ENCODE assay signal across 1 cellular context in the genomic region with DNA sequence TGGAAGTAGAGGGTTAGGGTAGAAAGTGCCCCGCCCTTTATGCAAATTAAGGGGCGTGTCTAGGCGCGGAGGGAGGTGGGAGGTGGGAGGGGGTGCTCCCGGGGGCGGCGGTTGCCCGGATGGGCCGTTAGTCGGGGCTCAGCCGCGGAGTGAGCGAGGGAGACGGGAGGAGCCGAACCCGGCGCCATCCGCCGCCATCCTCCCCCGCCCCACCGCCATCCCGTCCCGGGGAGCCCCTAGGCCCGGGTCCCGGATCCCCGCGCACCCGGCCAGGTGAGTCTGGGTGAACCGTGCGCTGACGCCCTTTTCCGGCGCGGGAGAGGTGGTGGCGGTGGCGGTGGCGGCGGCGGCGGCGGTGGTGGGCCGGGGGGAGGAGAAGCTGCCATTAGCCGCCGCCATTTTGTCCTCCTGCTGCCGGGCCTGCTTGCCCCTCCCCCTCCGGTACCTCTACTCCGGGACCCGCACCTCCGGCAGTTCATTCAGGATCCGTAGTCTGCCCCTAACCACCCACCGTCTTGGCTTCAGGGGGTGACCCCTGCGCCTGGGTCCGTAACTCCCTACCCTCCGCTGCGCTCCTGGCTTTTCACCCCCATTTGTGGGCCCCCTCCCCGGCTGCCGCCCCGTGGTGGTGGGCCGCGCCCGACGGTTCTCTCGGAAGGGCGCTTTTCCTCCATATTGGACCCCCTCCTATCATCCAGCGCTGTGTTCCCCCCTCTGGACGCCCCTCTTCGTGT.
TF ChIP-seq lines count a peak whose summit lies in the region.

A gene (plus strand): TSS at position 130 of the 734 bp plus-strand sequence. CDS start 2,075 bp downstream, outside the sequence.

TF ChIP-seq in HepG2, 621 proteins besides CTCF, POLR2A, EP300 and RAD21 (continued from another document and continues in another):
- TF ChIP-seq, protein P1, sequence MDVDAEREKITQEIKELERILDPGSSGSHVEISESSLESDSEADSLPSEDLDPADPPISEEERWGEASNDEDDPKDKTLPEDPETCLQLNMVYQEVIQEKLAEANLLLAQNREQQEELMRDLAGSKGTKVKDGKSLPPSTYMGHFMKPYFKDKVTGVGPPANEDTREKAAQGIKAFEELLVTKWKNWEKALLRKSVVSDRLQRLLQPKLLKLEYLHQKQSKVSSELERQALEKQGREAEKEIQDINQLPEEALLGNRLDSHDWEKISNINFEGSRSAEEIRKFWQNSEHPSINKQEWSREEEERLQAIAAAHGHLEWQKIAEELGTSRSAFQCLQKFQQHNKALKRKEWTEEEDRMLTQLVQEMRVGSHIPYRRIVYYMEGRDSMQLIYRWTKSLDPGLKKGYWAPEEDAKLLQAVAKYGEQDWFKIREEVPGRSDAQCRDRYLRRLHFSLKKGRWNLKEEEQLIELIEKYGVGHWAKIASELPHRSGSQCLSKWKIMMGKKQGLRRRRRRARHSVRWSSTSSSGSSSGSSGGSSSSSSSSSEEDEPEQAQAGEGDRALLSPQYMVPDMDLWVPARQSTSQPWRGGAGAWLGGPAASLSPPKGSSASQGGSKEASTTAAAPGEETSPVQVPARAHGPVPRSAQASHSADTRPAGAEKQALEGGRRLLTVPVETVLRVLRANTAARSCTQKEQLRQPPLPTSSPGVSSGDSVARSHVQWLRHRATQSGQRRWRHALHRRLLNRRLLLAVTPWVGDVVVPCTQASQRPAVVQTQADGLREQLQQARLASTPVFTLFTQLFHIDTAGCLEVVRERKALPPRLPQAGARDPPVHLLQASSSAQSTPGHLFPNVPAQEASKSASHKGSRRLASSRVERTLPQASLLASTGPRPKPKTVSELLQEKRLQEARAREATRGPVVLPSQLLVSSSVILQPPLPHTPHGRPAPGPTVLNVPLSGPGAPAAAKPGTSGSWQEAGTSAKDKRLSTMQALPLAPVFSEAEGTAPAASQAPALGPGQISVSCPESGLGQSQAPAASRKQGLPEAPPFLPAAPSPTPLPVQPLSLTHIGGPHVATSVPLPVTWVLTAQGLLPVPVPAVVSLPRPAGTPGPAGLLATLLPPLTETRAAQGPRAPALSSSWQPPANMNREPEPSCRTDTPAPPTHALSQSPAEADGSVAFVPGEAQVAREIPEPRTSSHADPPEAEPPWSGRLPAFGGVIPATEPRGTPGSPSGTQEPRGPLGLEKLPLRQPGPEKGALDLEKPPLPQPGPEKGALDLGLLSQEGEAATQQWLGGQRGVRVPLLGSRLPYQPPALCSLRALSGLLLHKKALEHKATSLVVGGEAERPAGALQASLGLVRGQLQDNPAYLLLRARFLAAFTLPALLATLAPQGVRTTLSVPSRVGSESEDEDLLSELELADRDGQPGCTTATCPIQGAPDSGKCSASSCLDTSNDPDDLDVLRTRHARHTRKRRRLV (CRISPR knock-in tag; IDR thresholded peaks at IDR 0.05), result peak; percentile 21
- TF ChIP-seq, protein P2, sequence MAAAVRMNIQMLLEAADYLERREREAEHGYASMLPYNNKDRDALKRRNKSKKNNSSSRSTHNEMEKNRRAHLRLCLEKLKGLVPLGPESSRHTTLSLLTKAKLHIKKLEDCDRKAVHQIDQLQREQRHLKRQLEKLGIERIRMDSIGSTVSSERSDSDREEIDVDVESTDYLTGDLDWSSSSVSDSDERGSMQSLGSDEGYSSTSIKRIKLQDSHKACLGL (CRISPR knock-in tag; IDR thresholded peaks at IDR 0.05), result no peak
- TF ChIP-seq ZNF703 (CRISPR knock-in tag; IDR thresholded peaks at IDR 0.05; ENCODE audit: borderline replicate concordance) (no peak; the same call in 1 of the 2 replicates), SALL1 (CRISPR knock-in tag; IDR thresholded peaks at IDR 0.05) (peak; percentile 76; the same call in 1 of the 2 replicates), FOXA1 (IDR thresholded peaks at IDR 0.05) (no peak), FOXA1 (CRISPR knock-in tag; IDR thresholded peaks at IDR 0.05) (no peak), TBP (CRISPR knock-in tag; IDR thresholded peaks at IDR 0.05) (no peak), NKX3-1 (CRISPR knock-in tag; IDR thresholded peaks at IDR 0.05) (no peak), ZNF589 (CRISPR knock-in tag; conservative IDR thresholded peaks at IDR 0.05) (no peak; the same call in 1 of the 2 replicates), ERF (CRISPR knock-in tag; IDR thresholded peaks at IDR 0.05) (peak; percentile 68; the same call in 1 of the 2 replicates), SMAD1 (CRISPR knock-in tag; IDR thresholded peaks at IDR 0.05; ENCODE audit: borderline replicate concordance, low read depth) (peak; percentile 30; the same call in 1 of the 2 replicates), PHF8 (CRISPR knock-in tag; IDR thresholded peaks at IDR 0.05) (peak; percentile 62; the same call in 1 of the 2 replicates), SKI (IDR thresholded peaks at IDR 0.05; ENCODE audit: partially characterized antibody) (peak; percentile 45), ZC3H4 (CRISPR knock-in tag; IDR thresholded peaks at IDR 0.05; ENCODE audit: borderline replicate concordance) (no peak), MTA3 (CRISPR knock-in tag; IDR thresholded peaks at IDR 0.05) (no peak), ZBTB3 (CRISPR knock-in tag; IDR thresholded peaks at IDR 0.05; ENCODE audit: borderline replicate concordance, low read depth) (no peak)
- TF ChIP-seq, protein P3, sequence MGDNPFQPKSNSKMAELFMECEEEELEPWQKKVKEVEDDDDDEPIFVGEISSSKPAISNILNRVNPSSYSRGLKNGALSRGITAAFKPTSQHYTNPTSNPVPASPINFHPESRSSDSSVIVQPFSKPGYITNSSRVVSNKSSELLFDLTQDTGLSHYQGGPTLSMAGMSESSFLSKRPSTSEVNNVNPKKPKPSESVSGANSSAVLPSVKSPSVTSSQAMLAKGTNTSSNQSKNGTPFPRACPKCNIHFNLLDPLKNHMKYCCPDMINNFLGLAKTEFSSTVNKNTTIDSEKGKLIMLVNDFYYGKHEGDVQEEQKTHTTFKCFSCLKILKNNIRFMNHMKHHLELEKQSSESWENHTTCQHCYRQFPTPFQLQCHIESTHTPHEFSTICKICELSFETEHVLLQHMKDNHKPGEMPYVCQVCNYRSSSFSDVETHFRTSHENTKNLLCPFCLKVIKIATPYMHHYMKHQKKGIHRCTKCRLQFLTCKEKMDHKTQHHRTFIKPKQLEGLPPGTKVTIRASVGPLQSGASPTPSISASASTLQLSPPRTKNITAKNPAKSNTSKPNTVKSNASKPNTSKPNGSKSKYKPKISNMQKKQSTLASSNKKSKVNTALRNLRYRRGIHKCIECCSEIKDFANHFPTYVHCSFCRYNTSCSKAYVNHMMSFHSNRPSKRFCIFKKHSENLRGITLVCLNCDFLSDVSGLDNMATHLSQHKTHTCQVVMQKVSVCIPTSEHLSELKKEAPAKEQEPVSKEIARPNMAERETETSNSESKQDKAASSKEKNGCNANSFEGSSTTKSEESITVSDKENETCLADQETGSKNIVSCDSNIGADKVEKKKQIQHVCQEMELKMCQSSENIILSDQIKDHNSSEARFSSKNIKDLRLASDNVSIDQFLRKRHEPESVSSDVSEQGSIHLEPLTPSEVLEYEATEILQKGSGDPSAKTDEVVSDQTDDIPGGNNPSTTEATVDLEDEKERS (CRISPR knock-in tag; IDR thresholded peaks at IDR 0.05), result no peak
- TF ChIP-seq, protein P4, sequence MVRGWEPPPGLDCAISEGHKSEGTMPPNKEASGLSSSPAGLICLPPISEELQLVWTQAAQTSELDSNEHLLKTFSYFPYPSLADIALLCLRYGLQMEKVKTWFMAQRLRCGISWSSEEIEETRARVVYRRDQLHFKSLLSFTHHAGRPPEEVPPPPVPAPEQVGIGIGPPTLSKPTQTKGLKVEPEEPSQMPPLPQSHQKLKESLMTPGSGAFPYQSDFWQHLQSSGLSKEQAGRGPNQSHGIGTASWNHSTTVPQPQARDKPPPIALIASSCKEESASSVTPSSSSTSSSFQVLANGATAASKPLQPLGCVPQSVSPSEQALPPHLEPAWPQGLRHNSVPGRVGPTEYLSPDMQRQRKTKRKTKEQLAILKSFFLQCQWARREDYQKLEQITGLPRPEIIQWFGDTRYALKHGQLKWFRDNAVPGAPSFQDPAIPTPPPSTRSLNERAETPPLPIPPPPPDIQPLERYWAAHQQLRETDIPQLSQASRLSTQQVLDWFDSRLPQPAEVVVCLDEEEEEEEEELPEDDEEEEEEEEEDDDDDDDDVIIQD (CRISPR knock-in tag; IDR thresholded peaks at IDR 0.05; ENCODE audit: low read depth), result no peak
- TF ChIP-seq, protein P5, sequence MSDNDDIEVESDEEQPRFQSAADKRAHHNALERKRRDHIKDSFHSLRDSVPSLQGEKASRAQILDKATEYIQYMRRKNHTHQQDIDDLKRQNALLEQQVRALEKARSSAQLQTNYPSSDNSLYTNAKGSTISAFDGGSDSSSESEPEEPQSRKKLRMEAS (IDR thresholded peaks at IDR 0.05), result peak; percentile 24; the same call in 1 of the 2 replicates
- TF ChIP-seq, protein P6, sequence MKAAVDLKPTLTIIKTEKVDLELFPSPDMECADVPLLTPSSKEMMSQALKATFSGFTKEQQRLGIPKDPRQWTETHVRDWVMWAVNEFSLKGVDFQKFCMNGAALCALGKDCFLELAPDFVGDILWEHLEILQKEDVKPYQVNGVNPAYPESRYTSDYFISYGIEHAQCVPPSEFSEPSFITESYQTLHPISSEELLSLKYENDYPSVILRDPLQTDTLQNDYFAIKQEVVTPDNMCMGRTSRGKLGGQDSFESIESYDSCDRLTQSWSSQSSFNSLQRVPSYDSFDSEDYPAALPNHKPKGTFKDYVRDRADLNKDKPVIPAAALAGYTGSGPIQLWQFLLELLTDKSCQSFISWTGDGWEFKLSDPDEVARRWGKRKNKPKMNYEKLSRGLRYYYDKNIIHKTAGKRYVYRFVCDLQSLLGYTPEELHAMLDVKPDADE (CRISPR knock-in tag; IDR thresholded peaks at IDR 0.05), result no peak; the same call in 1 of the 2 replicates
- TF ChIP-seq, protein P7, sequence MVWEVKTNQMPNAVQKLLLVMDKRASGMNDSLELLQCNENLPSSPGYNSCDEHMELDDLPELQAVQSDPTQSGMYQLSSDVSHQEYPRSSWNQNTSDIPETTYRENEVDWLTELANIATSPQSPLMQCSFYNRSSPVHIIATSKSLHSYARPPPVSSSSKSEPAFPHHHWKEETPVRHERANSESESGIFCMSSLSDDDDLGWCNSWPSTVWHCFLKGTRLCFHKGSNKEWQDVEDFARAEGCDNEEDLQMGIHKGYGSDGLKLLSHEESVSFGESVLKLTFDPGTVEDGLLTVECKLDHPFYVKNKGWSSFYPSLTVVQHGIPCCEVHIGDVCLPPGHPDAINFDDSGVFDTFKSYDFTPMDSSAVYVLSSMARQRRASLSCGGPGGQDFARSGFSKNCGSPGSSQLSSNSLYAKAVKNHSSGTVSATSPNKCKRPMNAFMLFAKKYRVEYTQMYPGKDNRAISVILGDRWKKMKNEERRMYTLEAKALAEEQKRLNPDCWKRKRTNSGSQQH (CRISPR knock-in tag; IDR thresholded peaks at IDR 0.05; ENCODE audit: low read depth), result peak; percentile 83
- TF ChIP-seq, protein P8, sequence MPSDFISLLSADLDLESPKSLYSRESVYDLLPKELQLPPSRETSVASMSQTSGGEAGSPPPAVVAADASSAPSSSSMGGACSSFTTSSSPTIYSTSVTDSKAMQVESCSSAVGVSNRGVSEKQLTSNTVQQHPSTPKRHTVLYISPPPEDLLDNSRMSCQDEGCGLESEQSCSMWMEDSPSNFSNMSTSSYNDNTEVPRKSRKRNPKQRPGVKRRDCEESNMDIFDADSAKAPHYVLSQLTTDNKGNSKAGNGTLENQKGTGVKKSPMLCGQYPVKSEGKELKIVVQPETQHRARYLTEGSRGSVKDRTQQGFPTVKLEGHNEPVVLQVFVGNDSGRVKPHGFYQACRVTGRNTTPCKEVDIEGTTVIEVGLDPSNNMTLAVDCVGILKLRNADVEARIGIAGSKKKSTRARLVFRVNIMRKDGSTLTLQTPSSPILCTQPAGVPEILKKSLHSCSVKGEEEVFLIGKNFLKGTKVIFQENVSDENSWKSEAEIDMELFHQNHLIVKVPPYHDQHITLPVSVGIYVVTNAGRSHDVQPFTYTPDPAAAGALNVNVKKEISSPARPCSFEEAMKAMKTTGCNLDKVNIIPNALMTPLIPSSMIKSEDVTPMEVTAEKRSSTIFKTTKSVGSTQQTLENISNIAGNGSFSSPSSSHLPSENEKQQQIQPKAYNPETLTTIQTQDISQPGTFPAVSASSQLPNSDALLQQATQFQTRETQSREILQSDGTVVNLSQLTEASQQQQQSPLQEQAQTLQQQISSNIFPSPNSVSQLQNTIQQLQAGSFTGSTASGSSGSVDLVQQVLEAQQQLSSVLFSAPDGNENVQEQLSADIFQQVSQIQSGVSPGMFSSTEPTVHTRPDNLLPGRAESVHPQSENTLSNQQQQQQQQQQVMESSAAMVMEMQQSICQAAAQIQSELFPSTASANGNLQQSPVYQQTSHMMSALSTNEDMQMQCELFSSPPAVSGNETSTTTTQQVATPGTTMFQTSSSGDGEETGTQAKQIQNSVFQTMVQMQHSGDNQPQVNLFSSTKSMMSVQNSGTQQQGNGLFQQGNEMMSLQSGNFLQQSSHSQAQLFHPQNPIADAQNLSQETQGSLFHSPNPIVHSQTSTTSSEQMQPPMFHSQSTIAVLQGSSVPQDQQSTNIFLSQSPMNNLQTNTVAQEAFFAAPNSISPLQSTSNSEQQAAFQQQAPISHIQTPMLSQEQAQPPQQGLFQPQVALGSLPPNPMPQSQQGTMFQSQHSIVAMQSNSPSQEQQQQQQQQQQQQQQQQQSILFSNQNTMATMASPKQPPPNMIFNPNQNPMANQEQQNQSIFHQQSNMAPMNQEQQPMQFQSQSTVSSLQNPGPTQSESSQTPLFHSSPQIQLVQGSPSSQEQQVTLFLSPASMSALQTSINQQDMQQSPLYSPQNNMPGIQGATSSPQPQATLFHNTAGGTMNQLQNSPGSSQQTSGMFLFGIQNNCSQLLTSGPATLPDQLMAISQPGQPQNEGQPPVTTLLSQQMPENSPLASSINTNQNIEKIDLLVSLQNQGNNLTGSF (CRISPR knock-in tag; IDR thresholded peaks at IDR 0.05), result no peak
- TF ChIP-seq, protein P9, sequence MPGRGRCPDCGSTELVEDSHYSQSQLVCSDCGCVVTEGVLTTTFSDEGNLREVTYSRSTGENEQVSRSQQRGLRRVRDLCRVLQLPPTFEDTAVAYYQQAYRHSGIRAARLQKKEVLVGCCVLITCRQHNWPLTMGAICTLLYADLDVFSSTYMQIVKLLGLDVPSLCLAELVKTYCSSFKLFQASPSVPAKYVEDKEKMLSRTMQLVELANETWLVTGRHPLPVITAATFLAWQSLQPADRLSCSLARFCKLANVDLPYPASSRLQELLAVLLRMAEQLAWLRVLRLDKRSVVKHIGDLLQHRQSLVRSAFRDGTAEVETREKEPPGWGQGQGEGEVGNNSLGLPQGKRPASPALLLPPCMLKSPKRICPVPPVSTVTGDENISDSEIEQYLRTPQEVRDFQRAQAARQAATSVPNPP (CRISPR knock-in tag; IDR thresholded peaks at IDR 0.05), result peak; percentile 2; the same call in 1 of the 2 replicates
- TF ChIP-seq, protein P10, sequence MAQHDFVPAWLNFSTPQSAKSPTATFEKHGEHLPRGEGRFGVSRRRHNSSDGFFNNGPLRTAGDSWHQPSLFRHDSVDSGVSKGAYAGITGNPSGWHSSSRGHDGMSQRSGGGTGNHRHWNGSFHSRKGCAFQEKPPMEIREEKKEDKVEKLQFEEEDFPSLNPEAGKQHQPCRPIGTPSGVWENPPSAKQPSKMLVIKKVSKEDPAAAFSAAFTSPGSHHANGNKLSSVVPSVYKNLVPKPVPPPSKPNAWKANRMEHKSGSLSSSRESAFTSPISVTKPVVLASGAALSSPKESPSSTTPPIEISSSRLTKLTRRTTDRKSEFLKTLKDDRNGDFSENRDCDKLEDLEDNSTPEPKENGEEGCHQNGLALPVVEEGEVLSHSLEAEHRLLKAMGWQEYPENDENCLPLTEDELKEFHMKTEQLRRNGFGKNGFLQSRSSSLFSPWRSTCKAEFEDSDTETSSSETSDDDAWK (CRISPR knock-in tag; IDR thresholded peaks at IDR 0.05), result no peak
- TF ChIP-seq, protein P11, sequence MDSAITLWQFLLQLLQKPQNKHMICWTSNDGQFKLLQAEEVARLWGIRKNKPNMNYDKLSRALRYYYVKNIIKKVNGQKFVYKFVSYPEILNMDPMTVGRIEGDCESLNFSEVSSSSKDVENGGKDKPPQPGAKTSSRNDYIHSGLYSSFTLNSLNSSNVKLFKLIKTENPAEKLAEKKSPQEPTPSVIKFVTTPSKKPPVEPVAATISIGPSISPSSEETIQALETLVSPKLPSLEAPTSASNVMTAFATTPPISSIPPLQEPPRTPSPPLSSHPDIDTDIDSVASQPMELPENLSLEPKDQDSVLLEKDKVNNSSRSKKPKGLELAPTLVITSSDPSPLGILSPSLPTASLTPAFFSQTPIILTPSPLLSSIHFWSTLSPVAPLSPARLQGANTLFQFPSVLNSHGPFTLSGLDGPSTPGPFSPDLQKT (CRISPR knock-in tag; IDR thresholded peaks at IDR 0.05; ENCODE audit: borderline replicate concordance), result no peak
